In the genomic region with DNA sequence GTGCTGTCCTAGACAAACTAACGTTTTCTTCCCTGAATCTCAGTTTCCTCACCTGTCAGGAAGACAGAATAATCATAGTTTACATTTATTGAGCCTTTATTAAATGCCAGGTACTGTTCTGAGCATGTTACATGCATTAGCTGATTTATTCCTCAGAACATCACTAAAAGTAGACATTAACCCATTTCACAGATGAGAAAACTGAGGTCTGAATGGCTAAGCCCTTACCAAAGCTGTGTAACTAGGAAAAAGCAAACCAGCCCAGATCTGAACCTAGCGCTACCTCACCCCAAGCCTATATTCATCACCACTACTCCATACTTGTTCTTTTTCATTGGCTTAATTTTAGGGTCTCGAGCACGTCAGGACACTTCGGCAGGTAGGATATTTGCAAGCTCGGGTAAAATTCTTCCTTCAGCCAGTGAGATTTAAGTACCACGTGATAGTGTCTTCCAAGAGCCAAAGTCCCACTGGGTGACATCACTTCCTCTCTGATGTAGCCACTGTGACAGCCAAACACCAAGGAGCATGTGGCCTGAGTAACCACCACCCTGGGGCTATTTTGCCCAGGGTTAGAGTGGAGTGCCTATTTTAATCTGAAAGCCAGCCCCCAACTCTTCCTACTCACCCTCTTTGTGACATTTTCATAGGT, we compare ENCODE assay signal across 22 cellular contexts.
"Had no signal": no experiment of that assay in that cellular context is flagged by ENCODE, and none has a peak within 500 bp of the region (broad histone marks: within the 10 kb centered on the region; RNA-seq: fewer than 3 reads in every experiment).

No MANE protein-coding gene starts in this region.

- H3K27ac Mint-ChIP-seq: activated CD8-positive, alpha-beta T cell treated with anti-CD3 and anti-CD28 coated beads, Interleukin-2, amount 10 ng/mL, durations not matched to agents 7 days and 5 days; activated naive CD4-positive, alpha-beta T cell treated with anti-CD3 and anti-CD28 coated beads, Interleukin-2, amount 50 U/mL, for 24 hours; mesothelial cell of epicardium; natural killer cell; progenitor cell of endocrine pancreas had no signal

- H3K9me3 Mint-ChIP-seq: activated naive CD4-positive, alpha-beta T cell treated with anti-CD3 and anti-CD28 coated beads, Interleukin-2, amount 50 U/mL, for 24 hours; mesothelial cell of epicardium; natural killer cell had no signal

- H3K36me3 ChIP-seq: cardiac muscle cell, gastroesophageal sphincter, left ventricle myocardium inferior, spleen, upper lobe of left lung, WERI-Rb-1 had no signal

- H3K4me3 Mint-ChIP-seq: activated CD8-positive, alpha-beta T cell treated with anti-CD3 and anti-CD28 coated beads, Interleukin-2, amount 10 ng/mL, durations not matched to agents 7 days and 5 days; activated naive CD4-positive, alpha-beta T cell treated with anti-CD3 and anti-CD28 coated beads, Interleukin-2, amount 50 U/mL, for 24 hours; mesothelial cell of epicardium; natural killer cell had no signal

- H3K4me3 ChIP-seq: body of pancreas, cardiac muscle cell, gastroesophageal sphincter, left ventricle myocardium inferior, spleen, upper lobe of left lung had no signal

- H3K27me3 ChIP-seq: body of pancreas, cardiac muscle cell, upper lobe of left lung had no signal

- DNase-seq: activated CD4-positive, alpha-beta T cell treated with anti-CD3 and anti-CD28 coated beads for 1 hour; activated CD4-positive, alpha-beta T cell treated with anti-CD3 and anti-CD28 coated beads, Interleukin-2, amount 50 U/mL, for 1 hour; activated CD8-positive, alpha-beta T cell treated with anti-CD3 and anti-CD28 coated beads, Interleukin-2, amount 10 ng/mL, durations not matched to agents 7 days and 5 days; activated gamma-delta T cell treated with Interleukin-2 at 50 U/mL for 16 hours; anterior cingulate cortex; body of pancreas; head of caudate nucleus; hypothalamus; left ventricle myocardium inferior; natural killer cell; spleen; stimulated activated CD4-positive, alpha-beta T cell treated with anti-CD3 and anti-CD28 coated beads, Interleukin-4, amount 100 ng/mL, for 24 hours; stimulated activated naive CD4-positive, alpha-beta T cell treated with Interleukin-2 at 50 U/mL for 16 hours; upper lobe of left lung; WERI-Rb-1 had no signal

- H3K9me3 ChIP-seq: body of pancreas, gastroesophageal sphincter, left ventricle myocardium inferior, upper lobe of left lung had no signal

- H3K4me1 ChIP-seq: body of pancreas, gastroesophageal sphincter, left ventricle myocardium inferior, spleen, upper lobe of left lung had no signal

- FAIRE-seq: TTC549 had no signal

- H3K36me3 Mint-ChIP-seq: activated naive CD4-positive, alpha-beta T cell treated with anti-CD3 and anti-CD28 coated beads, Interleukin-2, amount 50 U/mL, for 24 hours; mesothelial cell of epicardium; natural killer cell had no signal

- H3K4me1 Mint-ChIP-seq: activated naive CD4-positive, alpha-beta T cell treated with anti-CD3 and anti-CD28 coated beads, Interleukin-2, amount 50 U/mL, for 24 hours; mesothelial cell of epicardium; natural killer cell had no signal

- H3K27ac ChIP-seq: body of pancreas, cardiac muscle cell, epithelial cell of prostate, gastroesophageal sphincter, left ventricle myocardium inferior, spleen, upper lobe of left lung, WERI-Rb-1 had no signal

- ATAC-seq: activated CD8-positive, alpha-beta T cell treated with anti-CD3 and anti-CD28 coated beads, Interleukin-2, amount 10 ng/mL, durations not matched to agents 7 days and 5 days; body of pancreas; gastroesophageal sphincter; natural killer cell had no signal
